Comparison of ENCODE assay signal across 21 cellular contexts in the genomic region with DNA sequence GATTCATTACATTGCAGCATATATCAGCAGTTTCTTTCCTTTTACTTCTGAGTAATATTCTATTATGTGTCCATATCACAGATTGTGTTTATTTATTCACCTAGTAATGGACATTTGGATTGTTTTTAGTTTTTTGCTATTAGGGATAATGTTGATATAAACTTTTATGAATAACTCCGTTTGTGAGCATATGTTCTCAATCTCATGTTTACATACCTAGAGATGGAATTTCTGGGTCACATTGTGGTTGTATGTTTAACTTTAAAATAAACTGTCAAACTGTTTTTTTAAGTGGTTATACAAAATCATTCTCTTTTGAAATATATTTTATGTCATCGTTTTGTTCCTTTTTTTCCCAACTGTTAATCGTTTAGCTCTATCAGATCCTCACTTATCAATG.
"Had no signal": no experiment of that assay in that cellular context is flagged by ENCODE, and none has a peak within 500 bp of the region (broad histone marks: within the 10 kb centered on the region; RNA-seq: fewer than 3 reads in every experiment).

No MANE protein-coding gene starts in this region.

- H3K36me3 Mint-ChIP-seq: activated naive CD8-positive, alpha-beta T cell treated with anti-CD3 and anti-CD28 coated beads for 36 hours; mesothelial cell of epicardium; naive thymus-derived CD8-positive, alpha-beta T cell; neural progenitor cell had no signal

- H3K4me1 Mint-ChIP-seq: activated naive CD8-positive, alpha-beta T cell treated with anti-CD3 and anti-CD28 coated beads for 36 hours; mesothelial cell of epicardium; naive thymus-derived CD8-positive, alpha-beta T cell; T-helper 17 cell had no signal

- DNase-seq: activated CD4-positive, alpha-beta memory T cell treated with anti-CD3 and anti-CD28 coated beads for 36 hours; activated CD4-positive, alpha-beta T cell treated with anti-CD3 and anti-CD28 coated beads for 48 hours; activated naive CD4-positive, alpha-beta T cell treated with Interleukin-2 at 50 U/mL for 16 hours; activated naive CD8-positive, alpha-beta T cell treated with anti-CD3 and anti-CD28 coated beads for 36 hours; activated T-cell treated with anti-CD3 and anti-CD28 coated beads, Interleukin-2, amount 50 U/mL, for 48 hours; amniotic stem cell; dermis blood vessel endothelial cell; effector CD8-positive, alpha-beta T cell; left ventricle myocardium superior; mammary epithelial cell; naive thymus-derived CD8-positive, alpha-beta T cell; retina; sigmoid colon; spleen; stimulated activated CD4-positive, alpha-beta T cell treated with anti-CD3 and anti-CD28 coated beads, Interleukin-4, amount 100 ng/mL, for 24 hours; stimulated activated naive CD4-positive, alpha-beta T cell treated with Interleukin-2 at 50 U/mL for 16 hours; SW 1271; T-helper 17 cell had no signal

- H3K4me3 Mint-ChIP-seq: activated CD4-positive, alpha-beta memory T cell treated with anti-CD3 and anti-CD28 coated beads for 36 hours; activated naive CD8-positive, alpha-beta T cell treated with anti-CD3 and anti-CD28 coated beads for 36 hours; mesothelial cell of epicardium; naive thymus-derived CD8-positive, alpha-beta T cell; neural progenitor cell; T-helper 17 cell had no signal

- H3K27ac Mint-ChIP-seq: activated CD4-positive, alpha-beta memory T cell treated with anti-CD3 and anti-CD28 coated beads for 36 hours; activated naive CD8-positive, alpha-beta T cell treated with anti-CD3 and anti-CD28 coated beads for 36 hours; mesothelial cell of epicardium; naive thymus-derived CD8-positive, alpha-beta T cell; neural progenitor cell; progenitor cell of endocrine pancreas; T-helper 17 cell had no signal

- H3K27me3 Mint-ChIP-seq: activated CD4-positive, alpha-beta memory T cell treated with anti-CD3 and anti-CD28 coated beads for 36 hours; activated naive CD8-positive, alpha-beta T cell treated with anti-CD3 and anti-CD28 coated beads for 36 hours; naive thymus-derived CD8-positive, alpha-beta T cell; progenitor cell of endocrine pancreas; T-helper 17 cell had no signal
